1 cellular context compared by ENCODE assay signal in genomic region chr3:8501388-8502131, GRCh38.
A peak's percentile ranks its signal among the peaks of the same experiment; 100 is the strongest.
TF ChIP-seq lines count a peak whose summit lies in the region.

TSS of gene LMCD1 (plus strand) at chr3:8501823. CDS start at chr3:8501939, 116 bp downstream.

TF ChIP-seq in HepG2, 621 proteins besides CTCF, POLR2A, EP300 and RAD21 (continued from another document and continues in another):
- TF ChIP-seq, protein P1, sequence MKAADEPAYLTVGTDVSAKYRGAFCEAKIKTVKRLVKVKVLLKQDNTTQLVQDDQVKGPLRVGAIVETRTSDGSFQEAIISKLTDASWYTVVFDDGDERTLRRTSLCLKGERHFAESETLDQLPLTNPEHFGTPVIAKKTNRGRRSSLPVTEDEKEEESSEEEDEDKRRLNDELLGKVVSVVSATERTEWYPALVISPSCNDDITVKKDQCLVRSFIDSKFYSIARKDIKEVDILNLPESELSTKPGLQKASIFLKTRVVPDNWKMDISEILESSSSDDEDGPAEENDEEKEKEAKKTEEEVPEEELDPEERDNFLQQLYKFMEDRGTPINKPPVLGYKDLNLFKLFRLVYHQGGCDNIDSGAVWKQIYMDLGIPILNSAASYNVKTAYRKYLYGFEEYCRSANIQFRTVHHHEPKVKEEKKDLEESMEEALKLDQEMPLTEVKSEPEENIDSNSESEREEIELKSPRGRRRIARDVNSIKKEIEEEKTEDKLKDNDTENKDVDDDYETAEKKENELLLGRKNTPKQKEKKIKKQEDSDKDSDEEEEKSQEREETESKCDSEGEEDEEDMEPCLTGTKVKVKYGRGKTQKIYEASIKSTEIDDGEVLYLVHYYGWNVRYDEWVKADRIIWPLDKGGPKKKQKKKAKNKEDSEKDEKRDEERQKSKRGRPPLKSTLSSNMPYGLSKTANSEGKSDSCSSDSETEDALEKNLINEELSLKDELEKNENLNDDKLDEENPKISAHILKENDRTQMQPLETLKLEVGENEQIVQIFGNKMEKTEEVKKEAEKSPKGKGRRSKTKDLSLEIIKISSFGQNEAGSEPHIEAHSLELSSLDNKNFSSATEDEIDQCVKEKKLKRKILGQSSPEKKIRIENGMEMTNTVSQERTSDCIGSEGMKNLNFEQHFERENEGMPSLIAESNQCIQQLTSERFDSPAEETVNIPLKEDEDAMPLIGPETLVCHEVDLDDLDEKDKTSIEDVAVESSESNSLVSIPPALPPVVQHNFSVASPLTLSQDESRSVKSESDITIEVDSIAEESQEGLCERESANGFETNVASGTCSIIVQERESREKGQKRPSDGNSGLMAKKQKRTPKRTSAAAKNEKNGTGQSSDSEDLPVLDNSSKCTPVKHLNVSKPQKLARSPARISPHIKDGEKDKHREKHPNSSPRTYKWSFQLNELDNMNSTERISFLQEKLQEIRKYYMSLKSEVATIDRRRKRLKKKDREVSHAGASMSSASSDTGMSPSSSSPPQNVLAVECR (CRISPR knock-in tag; IDR thresholded peaks at IDR 0.05; ENCODE audit: borderline replicate concordance): peak; percentile 58; the same call in 1 of the 2 replicates
- TF ChIP-seq TEAD2 (CRISPR knock-in tag; IDR thresholded peaks at IDR 0.05) (peak; percentile 74; the same call in 1 of the 2 replicates), ZNF350 (CRISPR knock-in tag; IDR thresholded peaks at IDR 0.05; ENCODE audit: borderline replicate concordance, low read depth) (peak; percentile 75; the same call in 1 of the 2 replicates), SP140L (CRISPR knock-in tag; IDR thresholded peaks at IDR 0.05; ENCODE audit: borderline replicate concordance) (peak; percentile 95; the same call in 1 of the 2 replicates), BORCS8-MEF2B (CRISPR knock-in tag; IDR thresholded peaks at IDR 0.05) (peak; percentile 98), ZNF430 (CRISPR knock-in tag; IDR thresholded peaks at IDR 0.05) (peak; percentile 98), SKIL (CRISPR knock-in tag; IDR thresholded peaks at IDR 0.05; ENCODE audit: borderline replicate concordance) (no peak), POLR2AphosphoS2 (IDR thresholded peaks at IDR 0.05; ENCODE audit: low read depth, low read length) (no peak), SAP130 (CRISPR knock-in tag; IDR thresholded peaks at IDR 0.05; ENCODE audit: low read depth) (peak; percentile 59; the same call in 1 of the 2 replicates), ZNF343 (CRISPR knock-in tag; IDR thresholded peaks at IDR 0.05) (no peak; the same call in 1 of the 2 replicates), ZNF776 (CRISPR knock-in tag; IDR thresholded peaks at IDR 0.05) (peak; percentile 95), ZFP36L2 (CRISPR knock-in tag; IDR thresholded peaks at IDR 0.05) (peak; percentile 30; the same call in 1 of the 2 replicates), ZFX (CRISPR knock-in tag; IDR thresholded peaks at IDR 0.05; ENCODE audit: low read depth) (no peak; the same call in none of the 2 replicates), CEBPG (CRISPR knock-in tag; IDR thresholded peaks at IDR 0.05) (no peak), ZNF383 (CRISPR knock-in tag; IDR thresholded peaks at IDR 0.05; ENCODE audit: borderline replicate concordance) (no peak), ZFP91 (CRISPR knock-in tag; IDR thresholded peaks at IDR 0.05; ENCODE audit: borderline replicate concordance) (peak; percentile 95), ZNF562 (CRISPR knock-in tag; IDR thresholded peaks at IDR 0.05; ENCODE audit: borderline replicate concordance) (peak; percentile 54; the same call in 1 of the 2 replicates), IKZF4 (CRISPR knock-in tag; IDR thresholded peaks at IDR 0.05; ENCODE audit: borderline replicate concordance, low read depth, not compliant biosample characterization) (peak; percentile 95), ZNF589 (CRISPR knock-in tag; conservative IDR thresholded peaks at IDR 0.05) (0 out of 2 replicates have a peak, but pooled peaks have one; percentile 49), JDP2 (CRISPR knock-in tag; IDR thresholded peaks at IDR 0.05; ENCODE audit: borderline replicate concordance) (no peak; the same call in 1 of the 2 replicates), WIZ (CRISPR knock-in tag; IDR thresholded peaks at IDR 0.05) (peak; percentile 77), ZNF883 (CRISPR knock-in tag; IDR thresholded peaks at IDR 0.05; ENCODE audit: not compliant biosample characterization) (peak; percentile 93), HOMEZ (CRISPR knock-in tag; IDR thresholded peaks at IDR 0.05; ENCODE audit: low read depth) (peak; percentile 82), ZBTB7A (CRISPR knock-in tag; IDR thresholded peaks at IDR 0.05) (peak; percentile 62; the same call in 1 of the 2 replicates), HIC2 (CRISPR knock-in tag; IDR thresholded peaks at IDR 0.05; ENCODE audit: low read depth) (0 out of 2 replicates have a peak, but pooled peaks have one; percentile 65), ARHGAP35 (CRISPR knock-in tag; IDR thresholded peaks at IDR 0.05; ENCODE audit: borderline replicate concordance) (peak; percentile 96), ZBTB3 (CRISPR knock-in tag; IDR thresholded peaks at IDR 0.05; ENCODE audit: borderline replicate concordance, low read depth) (peak; percentile 61; the same call in 1 of the 2 replicates), MTF1 (CRISPR knock-in tag; IDR thresholded peaks at IDR 0.05) (peak; percentile 85; the same call in 1 of the 2 replicates), EHMT2 (IDR thresholded peaks at IDR 0.05; ENCODE audit: borderline replicate concordance, low read depth, low read length) (no peak), ZNF629 (CRISPR knock-in tag; conservative IDR thresholded peaks at IDR 0.05) (peak; percentile 39; the same call in 1 of the 2 replicates), ZFP1 (CRISPR knock-in tag; IDR thresholded peaks at IDR 0.05) (peak; percentile 79; the same call in 1 of the 2 replicates), TCF7 (IDR thresholded peaks at IDR 0.05; ENCODE audit: low read depth) (no peak), POGZ (CRISPR knock-in tag; IDR thresholded peaks at IDR 0.05) (peak; percentile 96), CCAR2 (optimal IDR thresholded peaks at IDR 0.05; ENCODE audit: low read depth, low read length) (no peak), ERF (CRISPR knock-in tag; IDR thresholded peaks at IDR 0.05) (peak; percentile 84), CHD2 (IDR thresholded peaks at IDR 0.05; ENCODE audit: low read depth, low read length) (no peak), HOXA7 (CRISPR knock-in tag; IDR thresholded peaks at IDR 0.05) (no peak), XRCC5 (optimal IDR thresholded peaks at IDR 0.05; ENCODE audit: low read length) (peak; percentile 24), SRF (IDR thresholded peaks at IDR 0.05; ENCODE audit: low read depth, low read length) (peak; percentile 95), FOXA3 (CRISPR knock-in tag; IDR thresholded peaks at IDR 0.05) (peak; percentile 32; the same call in 1 of the 2 replicates), SNAPC5 (CRISPR knock-in tag; IDR thresholded peaks at IDR 0.05; ENCODE audit: borderline replicate concordance) (peak; percentile 93), PITX1 (CRISPR knock-in tag; IDR thresholded peaks at IDR 0.05) (peak; percentile 79; the same call in 1 of the 2 replicates), ZNF557 (CRISPR knock-in tag; IDR thresholded peaks at IDR 0.05) (peak; percentile 95), ZIK1 (CRISPR knock-in tag; IDR thresholded peaks at IDR 0.05; ENCODE audit: borderline replicate concordance, low read depth) (peak; percentile 98), IRF2 (CRISPR knock-in tag; IDR thresholded peaks at IDR 0.05) (peak; percentile 55), PPARG (CRISPR knock-in tag; conservative IDR thresholded peaks at IDR 0.05) (peak; percentile 38; the same call in 1 of the 2 replicates), MED8 (CRISPR knock-in tag; IDR thresholded peaks at IDR 0.05; ENCODE audit: insufficient replicate concordance) (no peak), THRA (CRISPR knock-in tag; IDR thresholded peaks at IDR 0.05; ENCODE audit: borderline replicate concordance) (0 out of 2 replicates have a peak, but pooled peaks have one; percentile 31), ZNF7 (CRISPR knock-in tag; IDR thresholded peaks at IDR 0.05) (no peak), ZNF329 (CRISPR knock-in tag; IDR thresholded peaks at IDR 0.05; ENCODE audit: low read depth) (no peak), FOXK1 (CRISPR knock-in tag; IDR thresholded peaks at IDR 0.05; ENCODE audit: borderline replicate concordance, low read depth) (peak; percentile 25; the same call in 1 of the 2 replicates), RFXANK (CRISPR knock-in tag; IDR thresholded peaks at IDR 0.05) (peak; percentile 79), SMAD9 (CRISPR knock-in tag; IDR thresholded peaks at IDR 0.05) (peak; percentile 97), MIER3 (CRISPR knock-in tag; IDR thresholded peaks at IDR 0.05; ENCODE audit: borderline replicate concordance) (no peak), CENPX (CRISPR knock-in tag; IDR thresholded peaks at IDR 0.05) (no peak)
- TF ChIP-seq, protein P2, sequence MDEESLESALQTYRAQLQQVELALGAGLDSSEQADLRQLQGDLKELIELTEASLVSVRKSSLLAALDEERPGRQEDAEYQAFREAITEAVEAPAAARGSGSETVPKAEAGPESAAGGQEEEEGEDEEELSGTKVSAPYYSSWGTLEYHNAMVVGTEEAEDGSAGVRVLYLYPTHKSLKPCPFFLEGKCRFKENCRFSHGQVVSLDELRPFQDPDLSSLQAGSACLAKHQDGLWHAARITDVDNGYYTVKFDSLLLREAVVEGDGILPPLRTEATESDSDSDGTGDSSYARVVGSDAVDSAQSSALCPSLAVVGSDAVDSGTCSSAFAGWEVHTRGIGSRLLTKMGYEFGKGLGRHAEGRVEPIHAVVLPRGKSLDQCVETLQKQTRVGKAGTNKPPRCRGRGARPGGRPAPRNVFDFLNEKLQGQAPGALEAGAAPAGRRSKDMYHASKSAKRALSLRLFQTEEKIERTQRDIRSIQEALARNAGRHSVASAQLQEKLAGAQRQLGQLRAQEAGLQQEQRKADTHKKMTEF (CRISPR knock-in tag; IDR thresholded peaks at IDR 0.05): peak; percentile 91
- TF ChIP-seq, protein P3, sequence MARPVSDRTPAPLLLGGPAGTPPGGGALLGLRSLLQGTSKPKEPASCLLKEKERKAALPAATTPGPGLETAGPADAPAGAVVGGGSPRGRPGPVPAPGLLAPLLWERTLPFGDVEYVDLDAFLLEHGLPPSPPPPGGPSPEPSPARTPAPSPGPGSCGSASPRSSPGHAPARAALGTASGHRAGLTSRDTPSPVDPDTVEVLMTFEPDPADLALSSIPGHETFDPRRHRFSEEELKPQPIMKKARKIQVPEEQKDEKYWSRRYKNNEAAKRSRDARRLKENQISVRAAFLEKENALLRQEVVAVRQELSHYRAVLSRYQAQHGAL (CRISPR knock-in tag; IDR thresholded peaks at IDR 0.05; ENCODE audit: not compliant biosample characterization): peak; percentile 91
